ENCODE assay signal across 10 cellular contexts in the genomic region with DNA sequence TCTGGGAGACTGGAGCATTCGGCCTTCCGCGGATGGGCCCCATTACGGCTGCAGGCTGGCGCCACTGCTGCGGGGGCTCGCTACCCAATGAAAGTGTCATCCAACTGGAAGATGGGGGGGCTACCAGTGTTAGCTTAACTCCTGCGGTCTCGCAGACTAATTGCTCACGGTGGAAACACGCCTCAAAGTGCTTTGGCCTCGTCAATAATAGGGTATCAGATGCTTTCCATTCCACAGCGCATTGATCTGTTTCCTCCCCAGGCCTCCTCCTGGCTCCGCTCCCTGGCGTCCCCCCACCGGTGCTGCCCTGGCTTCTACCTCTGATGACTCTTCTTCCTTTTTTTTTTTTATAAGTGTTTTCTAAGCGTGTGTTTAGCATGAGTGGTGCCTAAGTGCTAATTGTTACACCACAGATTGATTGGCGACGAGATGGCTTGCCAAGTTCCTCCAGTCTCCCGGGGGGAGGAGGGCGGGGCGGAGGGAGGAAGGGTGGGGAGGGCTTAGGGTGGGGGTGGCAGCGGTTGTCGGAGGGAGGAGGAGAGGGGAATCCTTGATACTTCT.
DNase-seq lines count a peak whose midpoint lies in the region; ATAC-seq and TF ChIP-seq lines count a peak whose summit lies in the region.
"Had no signal": no experiment of that assay in that cellular context is flagged by ENCODE, and none has a peak within 500 bp of the region (broad histone marks: within the 10 kb centered on the region; RNA-seq: fewer than 3 reads in every experiment).

No MANE protein-coding gene starts in this region.

- no peak for TF ChIP-seq CTCF in sigmoid colon (IDR thresholded peaks at IDR 0.05)

- H3K36me3 ChIP-seq in sigmoid colon = no peaks in the 10 kb centered on the region
- H3K36me3 ChIP-seq: spleen had no signal

- 3 to 5% methylated on average over 24 of the region's 24 CpGs for WGBS in sigmoid colon, 2 donors

- intact Hi-C loops in sigmoid colon (cut with DNase I) = no loop called here

- ATAC-seq in HG03039 (IDR thresholded peaks at IDR 0.05; ENCODE audit: unreplicated experiment) (no peak), HG02938 (IDR thresholded peaks at IDR 0.05; ENCODE audit: unreplicated experiment) (no peak)

- no peaks in the 10 kb centered on the region for H3K9me3 ChIP-seq in sigmoid colon
- H3K9me3 ChIP-seq: spleen had no signal

- H3K4me3 ChIP-seq in sigmoid colon = peak overlapping the region in 3 of 4 donors; percentile 1 to 29 (median 20)

- peaks cover 0 to 13% (median 11%) of the 10 kb centered on the region in 4 donors for H3K4me1 ChIP-seq in sigmoid colon
- H3K4me1 ChIP-seq: spleen had no signal

- no peak for TF ChIP-seq EP300 in sigmoid colon (IDR thresholded peaks at IDR 0.05)

- peaks cover 0 to 80% (median 23%) of the 10 kb centered on the region in 3 donors for H3K27me3 ChIP-seq in sigmoid colon

- peak; percentile 2 for DNase-seq in EL
- peak; percentile 70 for DNase-seq in NCI-H510A treated with DMSO at 0.1 percent for 48 hours (lab: John Stamatoyannopoulos, UW)
- DNase-seq in globus pallidus (ENCODE audit: low spot score) = peak; percentile 29
- no peak for DNase-seq in sigmoid colon
- DNase-seq in stimulated activated CD4-positive, alpha-beta T cell treated with anti-CD3 and anti-CD28 coated beads, Interleukin-1b, Interleukin-23, amount 100 ng/mL, for 48 hours = no peak
- no peak for DNase-seq in middle frontal gyrus (ENCODE audit: extremely low spot score, low spot score)
- DNase-seq: effector memory CD4-positive, alpha-beta T cell; spleen had no signal

- H3K27ac ChIP-seq in sigmoid colon = no peak overlapping the region
- H3K27ac ChIP-seq: spleen had no signal

- no peak for TF ChIP-seq POLR2A in sigmoid colon (IDR thresholded peaks at IDR 0.05)

Comparison
In these comparisons a context has a peak if more than half of its experiments do, and no peak if none do; other contexts are left out.
1. DNase-seq: peak in EL (single experiment), NCI-H510A treated with DMSO at 0.1 percent for 48 hours (single experiment) and globus pallidus (single experiment); none in sigmoid colon (single experiment), stimulated activated CD4-positive, alpha-beta T cell treated with anti-CD3 and anti-CD28 coated beads, Interleukin-1b, Interleukin-23, amount 100 ng/mL, for 48 hours (single experiment) and middle frontal gyrus (single experiment).